16 cellular contexts compared by ENCODE assay signal in the genomic region with DNA sequence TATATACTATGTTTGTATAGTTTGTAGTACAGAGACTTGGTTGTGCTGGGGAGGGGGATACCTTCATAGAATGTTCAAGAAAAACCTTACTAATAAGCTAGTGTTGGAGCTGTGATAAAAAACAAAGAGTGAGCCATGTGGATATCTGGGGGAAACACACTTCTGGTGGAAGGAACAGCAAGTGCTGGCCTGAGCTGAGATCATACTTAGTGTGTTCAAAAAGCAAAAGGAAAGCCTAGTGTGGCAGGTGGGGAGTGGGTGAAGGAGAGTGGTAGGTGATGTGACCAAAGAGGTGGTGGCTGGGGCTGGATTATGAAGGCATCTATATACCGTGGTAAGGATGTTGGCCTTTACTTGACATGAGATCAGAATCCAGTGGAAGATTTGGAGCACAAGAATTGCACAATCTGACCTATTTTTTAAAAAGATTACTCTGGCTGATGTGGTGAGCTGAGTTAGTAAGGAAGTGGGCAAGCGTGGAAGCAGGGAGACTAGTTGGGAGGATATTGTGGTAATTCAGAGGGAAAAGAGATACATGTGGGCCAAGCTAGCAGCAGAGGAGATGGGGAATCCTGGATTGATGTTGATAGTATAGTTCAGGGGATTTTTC. TPM values are rescaled to one million over a fixed set of nuclear protein-coding genes. Genes with fewer than 3 reads are reported as not detected.
A peak's percentile ranks its signal among the peaks of the same experiment; 100 is the strongest.
DNase-seq lines count a peak whose midpoint lies in the region; ATAC-seq and TF ChIP-seq lines count a peak whose summit lies in the region.
"Had no signal": no experiment of that assay in that cellular context is flagged by ENCODE, and none has a peak within 500 bp of the region (broad histone marks: within the 10 kb centered on the region; RNA-seq: fewer than 3 reads in every experiment).

No MANE protein-coding gene starts in this region.

- peak; percentile 93 for ATAC-seq in sciatic nerve

- DNase-seq in GM03348 (ENCODE audit: low spot score) (peak; percentile 55), astrocyte of the hippocampus (ENCODE audit: low read depth, low spot score) (peak; percentile 7), cardiac muscle cell (ENCODE audit: low read depth in 1 of 2, low spot score in 1 of 2) (peak in 1 of 2 donors; percentile 72), sciatic nerve (ENCODE audit: low spot score) (no peak), type B pancreatic cell (ENCODE audit: extremely low spot score, unreplicated experiment) (no peak), NCI-H2107 treated with DMSO at 0.1 percent for 48 hours (lab: John Stamatoyannopoulos, UW; ENCODE audit: unreplicated experiment) (no peak), NCI-H446 treated with DMSO at 0.1 percent for 48 hours (lab: John Stamatoyannopoulos, UW) (no peak), NCI-H524 treated with DMSO at 0.1 percent for 48 hours (lab: John Stamatoyannopoulos, UW) (no peak)
- DNase-seq: activated effector memory CD4-positive, alpha-beta T cell treated with anti-CD3 and anti-CD28 coated beads, Interleukin-2, amount 50 U/mL, for 16 hours; AML-193; GOT3; NCI-H1417; NCI-H446; small intestine had no signal

- peaks cover 4% of the 10 kb centered on the region for H3K27me3 Mint-ChIP-seq in type B pancreatic cell

- H3K4me3 Mint-ChIP-seq in type B pancreatic cell = no peak overlapping the region
- H3K4me3 Mint-ChIP-seq: central memory CD8-positive, alpha-beta T cell; memory B cell had no signal

- no peaks in the 10 kb centered on the region for H3K27me3 ChIP-seq in cardiac muscle cell

- peak overlapping the region; percentile 76 for H3K27ac ChIP-seq in cardiac muscle cell

- H3K9me3 Mint-ChIP-seq in type B pancreatic cell = peaks cover 16% of the 10 kb centered on the region
- H3K9me3 Mint-ChIP-seq: central memory CD8-positive, alpha-beta T cell had no signal

- H3K4me3 ChIP-seq in cardiac muscle cell = no peak overlapping the region

- no peaks in the 10 kb centered on the region for H3K9me3 ChIP-seq in cardiac muscle cell (ENCODE audit: low read depth)

- peaks cover 15% of the 10 kb centered on the region for H3K36me3 Mint-ChIP-seq in type B pancreatic cell

- peaks cover 15% of the 10 kb centered on the region for H3K4me1 Mint-ChIP-seq in type B pancreatic cell (ENCODE audit: unreplicated experiment)
- H3K4me1 Mint-ChIP-seq: central memory CD8-positive, alpha-beta T cell; memory B cell had no signal

- intact Hi-C loops in sciatic nerve (cut with DNase I) = no loop called here

- TF ChIP-seq CTCF in cardiac muscle cell (IDR thresholded peaks at IDR 0.05; ENCODE audit: low read depth, low read length) (no peak), type B pancreatic cell (conservative IDR thresholded peaks at IDR 0.05) (no peak)

- no peak overlapping the region for H3K27ac Mint-ChIP-seq in type B pancreatic cell
- H3K27ac Mint-ChIP-seq: memory B cell had no signal

- no peaks in the 10 kb centered on the region for H3K36me3 ChIP-seq in cardiac muscle cell

- peaks cover 44% of the 10 kb centered on the region for H3K4me1 ChIP-seq in cardiac muscle cell (ENCODE audit: low read depth)

RNA-seq across cellular contexts. Expression of gene PALM2AKAP2, which starts 26.6 kb away (rescaled TPM):
- 94.7 and 121 TPM in 2 replicates for total RNA-seq in cardiac muscle cell
- 55.1 and 71.7 TPM in 2 replicates for polyA plus RNA-seq in cardiac muscle cell
- total RNA-seq in sciatic nerve = 19.7 TPM
- 4.2 and 24.4 TPM in 2 replicates for total RNA-seq in type B pancreatic cell (ENCODE audit: low replicate concordance)

Comparison
In these comparisons a context has a peak if more than half of its experiments do, and no peak if none do; other contexts are left out.
1. DNase-seq: peak in GM03348 (single experiment) and astrocyte of the hippocampus (single experiment); none in sciatic nerve (single experiment), type B pancreatic cell (single experiment), NCI-H2107 treated with DMSO at 0.1 percent for 48 hours (single experiment), NCI-H446 treated with DMSO at 0.1 percent for 48 hours (single experiment) and NCI-H524 treated with DMSO at 0.1 percent for 48 hours (single experiment).